In the genomic region with DNA sequence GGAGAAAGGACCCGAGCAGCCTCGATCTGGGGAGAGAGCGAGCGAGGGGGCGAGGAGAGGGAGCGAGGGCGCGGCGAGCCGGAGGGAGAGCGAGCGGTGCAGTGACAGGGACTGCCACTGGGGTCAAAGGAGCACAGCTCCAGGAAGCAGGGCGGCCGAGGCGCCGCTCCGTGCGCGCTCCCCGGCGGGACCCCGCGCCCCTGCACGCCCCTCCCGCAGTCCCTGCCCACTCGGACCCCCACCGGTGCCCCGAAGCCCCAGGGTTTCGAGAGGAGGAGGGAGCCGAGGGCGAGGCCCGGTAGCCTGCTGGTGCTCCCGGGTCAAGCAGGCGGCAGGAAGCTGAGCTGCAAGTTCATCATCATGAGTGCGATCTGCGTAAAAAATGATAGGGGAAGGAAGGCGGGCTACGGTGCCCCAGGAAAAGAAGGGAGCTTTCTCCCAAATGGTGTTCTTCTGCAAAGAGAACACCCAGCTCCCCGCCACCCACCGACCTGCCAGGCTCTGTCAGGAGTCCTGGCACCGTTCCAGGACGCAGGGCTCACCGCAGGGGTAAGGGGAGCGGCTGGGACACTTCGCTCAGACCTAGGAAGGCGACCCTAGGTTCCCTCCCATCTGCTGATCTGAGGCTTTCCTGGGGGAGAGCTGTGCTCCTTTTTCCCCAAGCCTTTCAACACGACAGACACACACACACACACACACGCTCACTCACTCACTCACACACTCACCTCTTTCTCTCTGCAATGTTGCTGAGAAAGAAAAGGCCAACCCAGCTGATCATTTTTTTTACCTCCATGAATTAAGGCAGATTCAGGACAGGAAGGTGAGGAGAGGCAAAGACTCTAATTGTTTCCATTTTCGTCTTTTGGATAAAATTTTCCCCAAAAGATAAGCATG, we compare ENCODE assay signal across 9 cellular contexts. TPM values are rescaled to one million over a fixed set of nuclear protein-coding genes. Genes with fewer than 3 reads are reported as not detected.
DNase-seq lines count a peak whose midpoint lies in the region; ATAC-seq, FAIRE-seq and TF ChIP-seq lines count a peak whose summit lies in the region.
"Had no signal": no experiment of that assay in that cellular context is flagged by ENCODE, and none has a peak within 500 bp of the region (broad histone marks: within the 10 kb centered on the region; RNA-seq: fewer than 3 reads in every experiment).

A gene with protein sequence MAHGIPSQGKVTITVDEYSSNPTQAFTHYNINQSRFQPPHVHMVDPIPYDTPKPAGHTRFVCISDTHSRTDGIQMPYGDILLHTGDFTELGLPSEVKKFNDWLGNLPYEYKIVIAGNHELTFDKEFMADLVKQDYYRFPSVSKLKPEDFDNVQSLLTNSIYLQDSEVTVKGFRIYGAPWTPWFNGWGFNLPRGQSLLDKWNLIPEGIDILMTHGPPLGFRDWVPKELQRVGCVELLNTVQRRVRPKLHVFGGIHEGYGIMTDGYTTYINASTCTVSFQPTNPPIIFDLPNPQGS (minus strand): TSS at position 103 of the 894 bp plus-strand sequence. CDS start 5,980 bp downstream, outside the sequence.

- no peaks in the 10 kb centered on the region for H3K9me3 Mint-ChIP-seq in activated naive CD4-positive, alpha-beta T cell treated with anti-CD3 and anti-CD28 coated beads, Interleukin-2, amount 10 ng/mL, durations not matched to agents 7 days and 5 days

- POLR2A ChIA-PET in HEK293T (lab: Yijun Ruan, JAX): interaction anchor here (0.9 to 1.8 kb wide), 4 partner anchors 10 to 64 kb away, joined by 3 to 6 read pairs (median 4); no protein-coding TSS in a partner anchor

- no peak within 1 kb of the TSS for H3K27ac Mint-ChIP-seq in activated naive CD4-positive, alpha-beta T cell treated with anti-CD3 and anti-CD28 coated beads, Interleukin-2, amount 10 ng/mL, durations not matched to agents 7 days and 5 days

- no peaks in the 10 kb centered on the region for H3K36me3 Mint-ChIP-seq in activated naive CD4-positive, alpha-beta T cell treated with anti-CD3 and anti-CD28 coated beads, Interleukin-2, amount 10 ng/mL, durations not matched to agents 7 days and 5 days

- no peak for FAIRE-seq in H54 (lab: Jason Lieb, UNC)

- H3K4me1 ChIP-seq in body of pancreas: peaks cover 13% of the 10 kb centered on the region

- intact Hi-C loops in body of pancreas (cut with DNase I): no loop called here

- peaks cover 53% of the 10 kb centered on the region for H3K27me3 Mint-ChIP-seq in activated naive CD4-positive, alpha-beta T cell treated with anti-CD3 and anti-CD28 coated beads, Interleukin-2, amount 10 ng/mL, durations not matched to agents 7 days and 5 days

- TF ChIP-seq POLR2A in body of pancreas (IDR thresholded peaks at IDR 0.05): peak in 1 of 3 donors; percentile 30
- no peak for TF ChIP-seq POLR2A in H54 (IDR thresholded peaks at IDR 0.05; ENCODE audit: low read depth, low read length)

- CTCF ChIA-PET in activated naive CD4-positive, alpha-beta T cell treated with anti-CD3 and anti-CD28 coated beads, Interleukin-2, amount 10 ng/mL, durations not matched to agents 7 days and 5 days (lab: Charles Lee): no interaction called here
- CTCF ChIA-PET in HEK293T (lab: Yijun Ruan, JAX): interaction anchor here (0.5 to 0.9 kb wide), 4 partner anchors 15 to 309 kb away, joined by 3 to 5 read pairs (median 3); no protein-coding TSS in a partner anchor

- DNase-seq in activated naive CD4-positive, alpha-beta T cell treated with anti-CD3 and anti-CD28 coated beads, Interleukin-2, amount 10 ng/mL, durations not matched to agents 7 days and 5 days: peak; percentile 31
- DNase-seq in activated naive CD4-positive, alpha-beta T cell treated with anti-CD3 and anti-CD28 coated beads, Interleukin-2, amount 50 U/mL, for 16 hours: no peak
- DNase-seq in HEK293T (ENCODE audit: extremely low spot score) (peak; percentile 74), NCI-H2171 (lab: John Stamatoyannopoulos, UW) (peak; percentile 54), body of pancreas (peak; percentile 36 to 58 (median 47)), islet precursor cell (peak; percentile 86), H54 (ENCODE audit: insufficient read length, low spot score) (no peak)
- peak; percentile 50 for DNase-seq in stimulated activated CD8-positive, alpha-beta memory T cell treated with anti-CD3 and anti-CD28 coated beads, Interleukin-4, amount 100 ng/mL, for 48 hours

- peak within 1 kb of the TSS; percentile 65 to 69 for H3K4me3 ChIP-seq in body of pancreas

- peaks cover 2% of the 10 kb centered on the region for H3K4me1 Mint-ChIP-seq in activated naive CD4-positive, alpha-beta T cell treated with anti-CD3 and anti-CD28 coated beads, Interleukin-2, amount 10 ng/mL, durations not matched to agents 7 days and 5 days

- 3 to 13% methylated on average over 18 to 47 of the region's 49 CpGs for WGBS in body of pancreas, 2 donors

- H3K9me3 ChIP-seq in body of pancreas: no peaks in the 10 kb centered on the region
- H3K9me3 ChIP-seq: neutrophil had no signal

- H3K27me3 ChIP-seq in body of pancreas: no peaks in the 10 kb centered on the region

- H3K4me3 Mint-ChIP-seq in activated naive CD4-positive, alpha-beta T cell treated with anti-CD3 and anti-CD28 coated beads, Interleukin-2, amount 10 ng/mL, durations not matched to agents 7 days and 5 days: peak within 1 kb of the TSS; percentile 57

- peak within 1 kb of the TSS; percentile 40 to 90 (median 78) for H3K27ac ChIP-seq in body of pancreas
- H3K27ac ChIP-seq: neutrophil had no signal

- TF ChIP-seq CTCF in body of pancreas (IDR thresholded peaks at IDR 0.05): peak; percentile 23 to 67 (median 41)

- no peaks in the 10 kb centered on the region for H3K36me3 ChIP-seq in body of pancreas (replicated peaks in 1 of 2; ENCODE audit: insufficient read depth in 1 of 2, low read depth in 2 of 2)
- H3K36me3 ChIP-seq: neutrophil had no signal

- peak; percentile 75 for ATAC-seq in body of pancreas

TF ChIP-seq in HEK293T, 16 proteins besides CTCF, POLR2A, EP300 and RAD21:
- TF ChIP-seq SP1 (IDR thresholded peaks at IDR 0.05) (no peak), TARDBP (IDR thresholded peaks at IDR 0.05) (no peak), ELF4 (IDR thresholded peaks at IDR 0.05) (no peak), NFRKB (IDR thresholded peaks at IDR 0.05) (no peak), FOXM1 (IDR thresholded peaks at IDR 0.05; ENCODE audit: borderline replicate concordance) (no peak), HDGF (IDR thresholded peaks at IDR 0.05; ENCODE audit: borderline replicate concordance) (no peak), CTBP1 (IDR thresholded peaks at IDR 0.05; ENCODE audit: borderline replicate concordance) (no peak), ARNT (IDR thresholded peaks at IDR 0.05) (no peak), FOXK2 (IDR thresholded peaks at IDR 0.05) (no peak), L3MBTL2 (conservative IDR thresholded peaks at IDR 0.05) (no peak), FOXA1 (IDR thresholded peaks at IDR 0.05) (no peak), BHLHE40 (IDR thresholded peaks at IDR 0.05; ENCODE audit: borderline replicate concordance) (no peak), SUZ12 (IDR thresholded peaks at IDR 0.05) (no peak), ZNF384 (IDR thresholded peaks at IDR 0.05) (no peak), LEF1 (IDR thresholded peaks at IDR 0.05; ENCODE audit: borderline replicate concordance) (no peak)
- TF ChIP-seq, protein P1, sequence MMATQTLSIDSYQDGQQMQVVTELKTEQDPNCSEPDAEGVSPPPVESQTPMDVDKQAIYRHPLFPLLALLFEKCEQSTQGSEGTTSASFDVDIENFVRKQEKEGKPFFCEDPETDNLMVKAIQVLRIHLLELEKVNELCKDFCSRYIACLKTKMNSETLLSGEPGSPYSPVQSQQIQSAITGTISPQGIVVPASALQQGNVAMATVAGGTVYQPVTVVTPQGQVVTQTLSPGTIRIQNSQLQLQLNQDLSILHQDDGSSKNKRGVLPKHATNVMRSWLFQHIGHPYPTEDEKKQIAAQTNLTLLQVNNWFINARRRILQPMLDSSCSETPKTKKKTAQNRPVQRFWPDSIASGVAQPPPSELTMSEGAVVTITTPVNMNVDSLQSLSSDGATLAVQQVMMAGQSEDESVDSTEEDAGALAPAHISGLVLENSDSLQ (IDR thresholded peaks at IDR 0.05): no peak
TF ChIP-seq in HEK293T: peak in this region for 0.

RNA-seq across cellular contexts. Expression of the gene that starts here (rescaled TPM):
- total RNA-seq in body of pancreas: 1 to 10 TPM; 1.6 to 3.1 TPM

Comparison
In these comparisons a context has a peak if more than half of its experiments do, and no peak if none do; other contexts are left out.
1. DNase-seq: peak in activated naive CD4-positive, alpha-beta T cell treated with anti-CD3 and anti-CD28 coated beads, Interleukin-2, amount 10 ng/mL, durations not matched to agents 7 days and 5 days (single experiment), HEK293T (single experiment), NCI-H2171 (single experiment), body of pancreas (4 of 4), islet precursor cell (single experiment) and stimulated activated CD8-positive, alpha-beta memory T cell treated with anti-CD3 and anti-CD28 coated beads, Interleukin-4, amount 100 ng/mL, for 48 hours (single experiment); none in activated naive CD4-positive, alpha-beta T cell treated with anti-CD3 and anti-CD28 coated beads, Interleukin-2, amount 50 U/mL, for 16 hours (single experiment) and H54 (single experiment).